In genomic region chr6:39553811-39554802, GRCh38 we compare ENCODE assay signal across 19 cellular contexts.
DNase-seq lines count a peak whose midpoint lies in the region; FAIRE-seq and TF ChIP-seq lines count a peak whose summit lies in the region.
"Had no signal": no experiment of that assay in that cellular context is flagged by ENCODE, and none has a peak within 500 bp of the region (broad histone marks: within the 10 kb centered on the region; RNA-seq: fewer than 3 reads in every experiment).

No MANE protein-coding gene starts in this region.

- 87% methylated on average over 11 of the region's 11 CpGs for WGBS in prostate gland

- H3K27me3 ChIP-seq in prostate gland (replicated peaks; ENCODE audit: insufficient read depth), result no peaks in the 10 kb centered on the region
- H3K27me3 ChIP-seq: BLaER1 had no signal

- H3K9me3 ChIP-seq in prostate gland, result no peaks in the 10 kb centered on the region
- H3K9me3 ChIP-seq: BLaER1, thoracic aorta had no signal

- H3K4me1 ChIP-seq in prostate gland (replicated peaks), result no peaks in the 10 kb centered on the region
- H3K4me1 ChIP-seq: BLaER1 had no signal

- intact Hi-C loops in prostate gland (cut with DNase I), result no loop called here

- H3K4me3 ChIP-seq in prostate gland, result no peak overlapping the region
- H3K4me3 ChIP-seq: BLaER1, thoracic aorta had no signal

- DNase-seq in GM19239 (ENCODE audit: insufficient read length, low spot score), result no peak
- peak; percentile 2 for DNase-seq in T1000 (lab: John Stamatoyannopoulos, UW)
- DNase-seq in fibroblast of the conjunctiva (ENCODE audit: low read depth), result peak; percentile 17
- peak; percentile 43 for DNase-seq in smooth muscle cell of the brain vasculature (ENCODE audit: low read depth, low spot score)
- no peak for DNase-seq in activated CD4-positive, alpha-beta T cell treated with anti-CD3 and anti-CD28 coated beads for 1 hour
- no peak for DNase-seq in erythroblast (lab: John Stamatoyannopoulos, UW)
- DNase-seq in prostate gland (ENCODE audit: low spot score), result no peak
- DNase-seq in HK-2 (ENCODE audit: unreplicated experiment), result no peak
- DNase-seq: activated CD4-positive, alpha-beta T cell treated with anti-CD3 and anti-CD28 coated beads, Interleukin-2, amount 50 U/mL, for 4 hours; activated naive CD4-positive, alpha-beta T cell treated with anti-CD3 and anti-CD28 coated beads, Interleukin-2, amount 10 ng/mL, durations not matched to agents 7 days and 5 days; NCI-H1105; NCI-H2107; NCI-H748 treated with DMSO at 0.1 percent for 48 hours; stimulated activated CD4-positive, alpha-beta T cell treated with anti-CD3 and anti-CD28 coated beads, Interleukin-4, amount 100 ng/mL, for 24 hours had no signal

- no peaks in the 10 kb centered on the region for H3K36me3 ChIP-seq in prostate gland
- H3K36me3 ChIP-seq: BLaER1, thoracic aorta had no signal

- FAIRE-seq in GM19239 (lab: Jason Lieb, UNC), result peak; percentile 21
- FAIRE-seq: H54, RCC 7860 had no signal

- TF ChIP-seq POLR2A in erythroblast (IDR thresholded peaks at IDR 0.05; ENCODE audit: low read length), result no peak
- no peak for TF ChIP-seq POLR2A in prostate gland (IDR thresholded peaks at IDR 0.05)

- no peak overlapping the region for H3K27ac ChIP-seq in prostate gland
- H3K27ac ChIP-seq: BLaER1, KMS-11 had no signal

- no peak for TF ChIP-seq CTCF in prostate gland (IDR thresholded peaks at IDR 0.05)

Comparison
In these comparisons a context has a peak if more than half of its experiments do, and no peak if none do; other contexts are left out.
1. DNase-seq: peak in T1000 (single experiment), fibroblast of the conjunctiva (single experiment) and smooth muscle cell of the brain vasculature (single experiment); none in GM19239 (single experiment), activated CD4-positive, alpha-beta T cell treated with anti-CD3 and anti-CD28 coated beads for 1 hour (single experiment), erythroblast (0 of 2), prostate gland (single experiment) and HK-2 (single experiment).